7 cellular contexts compared by ENCODE assay signal in the genomic region with DNA sequence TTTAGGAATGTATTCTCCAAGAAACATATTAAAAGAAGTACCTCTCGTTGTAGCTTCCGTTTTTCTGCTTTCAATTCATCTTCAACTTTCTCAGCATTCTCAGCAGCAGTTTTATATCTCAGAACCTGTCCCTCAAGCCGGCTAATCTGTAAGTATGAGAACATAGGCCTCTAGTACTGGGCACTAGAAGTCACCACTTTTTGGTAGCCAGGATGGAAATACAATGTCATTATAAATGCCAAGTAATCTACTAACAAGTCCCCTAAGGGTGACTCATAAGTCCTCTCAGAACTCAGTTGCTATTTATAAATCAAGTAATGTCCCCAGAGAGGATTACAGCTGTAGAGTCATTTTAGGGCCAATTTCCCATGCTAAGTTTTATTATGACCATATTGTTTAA.
DNase-seq lines count a peak whose midpoint lies in the region; ATAC-seq and TF ChIP-seq lines count a peak whose summit lies in the region.

No MANE protein-coding gene starts in this region.

- ATAC-seq in GM18868 (IDR thresholded peaks at IDR 0.05; ENCODE audit: unreplicated experiment) (peak; percentile 96), HG02642 (IDR thresholded peaks at IDR 0.05; ENCODE audit: poor library complexity, unreplicated experiment) (peak; percentile 57), heart left ventricle (peak; percentile 86 to 93 (median 92))

- peaks cover 11 to 68% (median 45%) of the 10 kb centered on the region in 12 donors for H3K4me1 ChIP-seq in heart left ventricle
- H3K4me1 ChIP-seq in tibial nerve: peaks cover 0 to 37% (median 8%) of the 10 kb centered on the region in 4 donors

- H3K9me3 ChIP-seq in heart left ventricle: no peaks in the 10 kb centered on the region
- H3K9me3 ChIP-seq in tibial nerve: no peaks in the 10 kb centered on the region

- H3K27ac ChIP-seq in heart left ventricle (peak overlapping the region; percentile 63 to 90 (median 84)), tibial nerve (peak overlapping the region in 3 of 4 donors; percentile 9 to 79 (median 15))

- H3K27me3 ChIP-seq in heart left ventricle: no peaks in the 10 kb centered on the region
- no peaks in the 10 kb centered on the region for H3K27me3 ChIP-seq in tibial nerve

- DNase-seq in OCI-M1 (lab: John Stamatoyannopoulos, UW) (peak; percentile 48), heart left ventricle (no peak), tibial nerve (ENCODE audit: low spot score in 2 of 2) (no peak)
- DNase-seq in activated CD4-positive, alpha-beta T cell treated with anti-CD3 and anti-CD28 coated beads, Interleukin-2, amount 50 U/mL, for 1 hour: no peak
- no peak for DNase-seq in activated CD4-positive, alpha-beta T cell treated with anti-CD3 and anti-CD28 coated beads, Interleukin-2, amount 50 U/mL, for 4 hours

- peak in 1 of 2 donors; percentile 45 for TF ChIP-seq EP300 in tibial nerve (IDR thresholded peaks at IDR 0.05)

- TF ChIP-seq POLR2A in heart left ventricle (IDR thresholded peaks at IDR 0.05) (no peak), tibial nerve (IDR thresholded peaks at IDR 0.05) (no peak)

- intact Hi-C loops in heart left ventricle (cut with DNase I): loop anchor here in 4 of 10 donors (1.0 to 10.0 kb wide), 4 partner anchors 37 to 62 kb away; a partner anchor contains a TSS

- TF ChIP-seq CTCF in heart left ventricle (IDR thresholded peaks at IDR 0.05): no peak
- TF ChIP-seq CTCF in tibial nerve (IDR thresholded peaks at IDR 0.05): no peak

- H3K36me3 ChIP-seq in heart left ventricle (peaks cover 3 to 94% (median 78%) of the 10 kb centered on the region in 9 donors), tibial nerve (peaks cover 5 to 87% (median 14%) of the 10 kb centered on the region in 3 donors)

- H3K4me3 ChIP-seq in heart left ventricle (peak overlapping the region in 1 of 12 donors; percentile 13), tibial nerve (no peak overlapping the region)

- 4 to 11% (median 7%) methylated on average over 3 of the region's 3 CpGs for WGBS in heart left ventricle, 4 donors
- WGBS in tibial nerve, 2 donors: 63 to 71% methylated on average over 3 of the region's 3 CpGs
